17 cellular contexts compared by ENCODE assay signal in the genomic region with DNA sequence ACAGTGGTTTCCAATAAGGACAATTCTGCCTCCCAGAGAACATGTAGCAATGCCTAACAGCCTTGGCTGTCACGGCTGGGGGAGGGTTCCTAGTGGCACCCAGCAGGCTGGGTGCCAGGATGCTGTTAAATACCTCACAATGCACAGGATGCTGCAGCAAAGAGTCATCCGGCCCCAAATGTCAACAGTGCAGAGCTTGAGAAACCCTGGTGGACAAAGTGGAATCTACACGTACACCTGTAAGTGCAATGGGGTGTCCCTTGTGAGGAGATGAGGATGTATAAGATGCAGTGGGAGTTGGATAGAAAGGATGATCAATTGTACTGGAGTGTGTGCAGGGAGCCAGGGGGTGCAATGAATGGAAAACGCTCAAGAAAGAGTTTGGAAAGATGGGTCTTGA.
DNase-seq lines count a peak whose midpoint lies in the region; ATAC-seq and TF ChIP-seq lines count a peak whose summit lies in the region.
"Had no signal": no experiment of that assay in that cellular context is flagged by ENCODE, and none has a peak within 500 bp of the region (broad histone marks: within the 10 kb centered on the region; RNA-seq: fewer than 3 reads in every experiment).

No MANE protein-coding gene starts in this region.

- no peak overlapping the region for H2BK5ac ChIP-seq in mesenchymal stem cell (ENCODE audit: low read depth, low read length, poor library complexity, severe bottlenecking)

- H3K14ac ChIP-seq in mesenchymal stem cell (ENCODE audit: low read length in 2 of 2): no peak overlapping the region

- H2BK15ac ChIP-seq in mesenchymal stem cell (ENCODE audit: low read depth, poor library complexity, severe bottlenecking): no peak overlapping the region

- H3K27me3 ChIP-seq in gastroesophageal sphincter (no peaks in the 10 kb centered on the region), mesenchymal stem cell (ENCODE audit: control insufficient read depth in 1 of 2, insufficient read depth in 1 of 2, low read length in 2 of 2) (no peaks in the 10 kb centered on the region)
- H3K27me3 ChIP-seq: tibial artery had no signal

- no peak overlapping the region for H3K9ac ChIP-seq in mesenchymal stem cell (ENCODE audit: low read length)

- no peak overlapping the region for H3K4me2 ChIP-seq in mesenchymal stem cell (ENCODE audit: low read length, poor library complexity, severe bottlenecking)

- H3K4me3 ChIP-seq in gastroesophageal sphincter: no peak overlapping the region
- H3K4me3 ChIP-seq in mesenchymal stem cell (ENCODE audit: insufficient read depth in 1 of 2, low read depth in 1 of 2, low read length in 2 of 2): no peak overlapping the region
- H3K4me3 ChIP-seq: lung, skin epidermis, tibial artery had no signal

- TF ChIP-seq POLR2A in gastroesophageal sphincter (IDR thresholded peaks at IDR 0.05): no peak

- peaks cover 4 to 43% (median 5%) of the 10 kb centered on the region in 3 donors for H3K4me1 ChIP-seq in gastroesophageal sphincter
- H3K4me1 ChIP-seq in mesenchymal stem cell (ENCODE audit: control insufficient read depth, insufficient read depth, low read depth, low read length): no peaks in the 10 kb centered on the region
- H3K4me1 ChIP-seq: Caco-2 had no signal

- no peak overlapping the region for H3K23ac ChIP-seq in mesenchymal stem cell (ENCODE audit: low read length in 2 of 2)

- no peak overlapping the region for H4K8ac ChIP-seq in mesenchymal stem cell (ENCODE audit: low read length)

- peak; percentile 48 for ATAC-seq in gastroesophageal sphincter
- ATAC-seq in Right ventricle myocardium superior (ENCODE audit: poor library complexity): no peak

- no peak overlapping the region for H2BK12ac ChIP-seq in mesenchymal stem cell (ENCODE audit: low read length in 2 of 2)

- H4K91ac ChIP-seq in mesenchymal stem cell (ENCODE audit: low read length): no peak overlapping the region

- no peak for TF ChIP-seq EP300 in gastroesophageal sphincter (IDR thresholded peaks at IDR 0.05)

- TF ChIP-seq CTCF in gastroesophageal sphincter (IDR thresholded peaks at IDR 0.05): peak in 1 of 4 experiments; percentile 21

- DNase-seq in activated CD4-positive, alpha-beta T cell treated with anti-CD3 and anti-CD28 coated beads for 48 hours: peak; percentile 6
- no peak for DNase-seq in activated CD4-positive, alpha-beta T cell treated with anti-CD3 and anti-CD28 coated beads, Interleukin-2, amount 50 U/mL, for 4 hours
- peak; percentile 11 for DNase-seq in NCI-H69 (lab: John Stamatoyannopoulos, UW)
- no peak for DNase-seq in activated CD4-positive, CD25-positive, alpha-beta regulatory T cell treated with anti-CD3 and anti-CD28 coated beads, Interleukin-2, amount 50 U/mL, for 72 hours
- no peak for DNase-seq in Right ventricle myocardium superior
- DNase-seq in stimulated activated naive CD4-positive, alpha-beta T cell treated with Interleukin-2 at 50 U/mL for 16 hours (lab: John Stamatoyannopoulos, UW): no peak
- no peak for DNase-seq in mesenchymal stem cell
- DNase-seq: ACHN; activated naive CD4-positive, alpha-beta T cell treated with anti-CD3 and anti-CD28 coated beads, Interleukin-2, amount 10 ng/mL, durations not matched to agents 7 days and 5 days; Caco-2; GOT3; NCI-H1417; NCI-H510A treated with DMSO at 0.1 percent for 48 hours; tibial artery had no signal

- no peaks in the 10 kb centered on the region for H3K36me3 ChIP-seq in gastroesophageal sphincter
- H3K36me3 ChIP-seq in mesenchymal stem cell (ENCODE audit: control insufficient read depth in 1 of 2, insufficient read depth in 2 of 2, low read depth in 1 of 2, low read length in 2 of 2): no peaks in the 10 kb centered on the region
- H3K36me3 ChIP-seq: tibial artery had no signal

- no peak overlapping the region for H2BK120ac ChIP-seq in mesenchymal stem cell (ENCODE audit: low read depth, low read length)

- no peak overlapping the region for H3K18ac ChIP-seq in mesenchymal stem cell (ENCODE audit: low read depth in 1 of 2, low read length in 2 of 2)

- no peaks in the 10 kb centered on the region for H3K79me1 ChIP-seq in mesenchymal stem cell (replicated peaks; ENCODE audit: low read length, poor library complexity, severe bottlenecking)

- H3K9me3 ChIP-seq in gastroesophageal sphincter: no peaks in the 10 kb centered on the region
- H3K9me3 ChIP-seq in mesenchymal stem cell (ENCODE audit: control insufficient read depth, low read length): no peaks in the 10 kb centered on the region
- H3K9me3 ChIP-seq: Caco-2, tibial artery had no signal

- H2AFZ ChIP-seq in mesenchymal stem cell (ENCODE audit: low read depth, low read length): no peak overlapping the region

- H3K27ac ChIP-seq in gastroesophageal sphincter: peak overlapping the region in 3 of 4 donors; percentile 31 to 64 (median 48)
- H3K27ac ChIP-seq in mesenchymal stem cell (ENCODE audit: low read length, poor library complexity, severe bottlenecking): no peak overlapping the region
- H3K27ac ChIP-seq: skin epidermis had no signal

- H2AK5ac ChIP-seq in mesenchymal stem cell (ENCODE audit: low read length, severe bottlenecking): no peak overlapping the region

- intact Hi-C loops in Right ventricle myocardium superior (cut with DNase I): no loop called here

- WGBS in gastroesophageal sphincter (ENCODE audit: low coverage in 1 of 2), 2 donors: 17 to 84% methylated on average over 2 to 3 of the region's 4 CpGs
- 49% methylated on average over 4 of the region's 4 CpGs for WGBS in mesenchymal stem cell

- H3K4ac ChIP-seq in mesenchymal stem cell (ENCODE audit: low read depth in 1 of 2, low read length in 2 of 2): no peak overlapping the region

Comparison
In these comparisons a context has a peak if more than half of its experiments do, and no peak if none do; other contexts are left out.
1. DNase-seq: peak in activated CD4-positive, alpha-beta T cell treated with anti-CD3 and anti-CD28 coated beads for 48 hours (single experiment) and NCI-H69 (single experiment); none in activated CD4-positive, alpha-beta T cell treated with anti-CD3 and anti-CD28 coated beads, Interleukin-2, amount 50 U/mL, for 4 hours (0 of 2), activated CD4-positive, CD25-positive, alpha-beta regulatory T cell treated with anti-CD3 and anti-CD28 coated beads, Interleukin-2, amount 50 U/mL, for 72 hours (single experiment), Right ventricle myocardium superior (single experiment), stimulated activated naive CD4-positive, alpha-beta T cell treated with Interleukin-2 at 50 U/mL for 16 hours (single experiment) and mesenchymal stem cell (single experiment).